10 cellular contexts compared by ENCODE assay signal in genomic region chr18:58091099-58091611, GRCh38. TPM values are rescaled to one million over a fixed set of nuclear protein-coding genes. Genes with fewer than 3 reads are reported as not detected.
DNase-seq lines count a peak whose midpoint lies in the region; ATAC-seq and TF ChIP-seq lines count a peak whose summit lies in the region.
"Had no signal": no experiment of that assay in that cellular context is flagged by ENCODE, and none has a peak within 500 bp of the region (broad histone marks: within the 10 kb centered on the region; RNA-seq: fewer than 3 reads in every experiment).

No MANE protein-coding gene starts in this region.

- H3K9me2 ChIP-seq in GM23248 (ENCODE audit: insufficient read depth): no peaks in the 10 kb centered on the region

- in situ Hi-C loops in GM23248 (cut with MboI): no loop called here

- no peak for DNase-seq in activated naive CD8-positive, alpha-beta T cell treated with anti-CD3 and anti-CD28 coated beads, Interleukin-2, amount 50 U/mL, for 24 hours
- DNase-seq in activated naive CD8-positive, alpha-beta T cell treated with anti-CD3 and anti-CD28 coated beads for 36 hours: no peak
- DNase-seq in RKO (ENCODE audit: low spot score): peak; percentile 21
- DNase-seq in type B pancreatic cell (ENCODE audit: extremely low spot score, unreplicated experiment): no peak
- DNase-seq in NCI-H748 treated with DMSO at 0.1 percent for 48 hours (lab: John Stamatoyannopoulos, UW): no peak
- DNase-seq in GM23248: no peak
- no peak for DNase-seq in foreskin melanocyte
- DNase-seq: stimulated activated CD4-positive, alpha-beta T cell treated with anti-CD3 and anti-CD28 coated beads, Interleukin-15, amount 100 ng/mL, for 24 hours; T-helper 17 cell had no signal

- no peaks in the 10 kb centered on the region for H3F3A ChIP-seq in GM23248 (ENCODE audit: insufficient read depth)

- no peak overlapping the region for H3K27ac Mint-ChIP-seq in activated naive CD8-positive, alpha-beta T cell treated with anti-CD3 and anti-CD28 coated beads, Interleukin-2, amount 50 U/mL, for 24 hours
- H3K27ac Mint-ChIP-seq in activated naive CD8-positive, alpha-beta T cell treated with anti-CD3 and anti-CD28 coated beads for 36 hours: no peak overlapping the region
- peak overlapping the region; percentile 1 for H3K27ac Mint-ChIP-seq in type B pancreatic cell
- H3K27ac Mint-ChIP-seq: T-helper 17 cell had no signal

- H3K9me3 ChIP-seq in GM23248 (ENCODE audit: low read depth): no peaks in the 10 kb centered on the region

- H3K9me3 Mint-ChIP-seq in activated naive CD8-positive, alpha-beta T cell treated with anti-CD3 and anti-CD28 coated beads, Interleukin-2, amount 50 U/mL, for 24 hours: peaks cover 4% of the 10 kb centered on the region
- peaks cover 1% of the 10 kb centered on the region for H3K9me3 Mint-ChIP-seq in activated naive CD8-positive, alpha-beta T cell treated with anti-CD3 and anti-CD28 coated beads for 36 hours
- H3K9me3 Mint-ChIP-seq in type B pancreatic cell: peaks cover 19% of the 10 kb centered on the region

- no peaks in the 10 kb centered on the region for H3K36me3 ChIP-seq in GM23248 (ENCODE audit: low read depth)

- H4K20me1 ChIP-seq in GM23248 (ENCODE audit: insufficient read depth): no peaks in the 10 kb centered on the region

- WGBS in GM23248 (ENCODE audit: low coverage in 1 of 2, low lambda C conversion rate in 2 of 2, missing lambda C conversion rate in 2 of 2), 2 experiments: 98% methylated on average over 2 of the region's 2 CpGs

- TF ChIP-seq CTCF in type B pancreatic cell (conservative IDR thresholded peaks at IDR 0.05): no peak

- H3K27me3 ChIP-seq in GM23248 (replicated peaks; ENCODE audit: insufficient read depth): peaks cover 1% of the 10 kb centered on the region

- no peaks in the 10 kb centered on the region for H3K36me3 Mint-ChIP-seq in activated naive CD8-positive, alpha-beta T cell treated with anti-CD3 and anti-CD28 coated beads, Interleukin-2, amount 50 U/mL, for 24 hours (ENCODE audit: low read depth)
- no peaks in the 10 kb centered on the region for H3K36me3 Mint-ChIP-seq in activated naive CD8-positive, alpha-beta T cell treated with anti-CD3 and anti-CD28 coated beads for 36 hours
- peaks cover 19% of the 10 kb centered on the region for H3K36me3 Mint-ChIP-seq in type B pancreatic cell

- peak; percentile 46 for ATAC-seq in activated naive CD8-positive, alpha-beta T cell treated with anti-CD3 and anti-CD28 coated beads, Interleukin-2, amount 50 U/mL, for 24 hours
- ATAC-seq in HG02981 (IDR thresholded peaks at IDR 0.05; ENCODE audit: unreplicated experiment): peak; percentile 92
- ATAC-seq: T-helper 17 cell had no signal

- H3K4me1 Mint-ChIP-seq in activated naive CD8-positive, alpha-beta T cell treated with anti-CD3 and anti-CD28 coated beads, Interleukin-2, amount 50 U/mL, for 24 hours: peaks cover 3% of the 10 kb centered on the region
- H3K4me1 Mint-ChIP-seq in activated naive CD8-positive, alpha-beta T cell treated with anti-CD3 and anti-CD28 coated beads for 36 hours: peaks cover 4% of the 10 kb centered on the region
- H3K4me1 Mint-ChIP-seq in type B pancreatic cell (ENCODE audit: unreplicated experiment): peaks cover 26% of the 10 kb centered on the region

- H3K79me2 ChIP-seq in GM23248 (ENCODE audit: insufficient read depth): no peaks in the 10 kb centered on the region

- no peak overlapping the region for H3K9ac ChIP-seq in GM23248

- no peak overlapping the region for H3K4me3 Mint-ChIP-seq in activated naive CD8-positive, alpha-beta T cell treated with anti-CD3 and anti-CD28 coated beads, Interleukin-2, amount 50 U/mL, for 24 hours
- H3K4me3 Mint-ChIP-seq in activated naive CD8-positive, alpha-beta T cell treated with anti-CD3 and anti-CD28 coated beads for 36 hours: no peak overlapping the region
- H3K4me3 Mint-ChIP-seq in type B pancreatic cell: peak overlapping the region; percentile 23
- H3K4me3 Mint-ChIP-seq: T-helper 17 cell had no signal

- H3K4me2 ChIP-seq in GM23248 (ENCODE audit: unreplicated experiment): no peak overlapping the region

- no peak overlapping the region for H3K27ac ChIP-seq in GM23248

- H3K4me3 ChIP-seq in GM23248: no peak overlapping the region

- no peaks in the 10 kb centered on the region for H3K27me3 Mint-ChIP-seq in activated naive CD8-positive, alpha-beta T cell treated with anti-CD3 and anti-CD28 coated beads, Interleukin-2, amount 50 U/mL, for 24 hours
- H3K27me3 Mint-ChIP-seq in activated naive CD8-positive, alpha-beta T cell treated with anti-CD3 and anti-CD28 coated beads for 36 hours: peaks cover 3% of the 10 kb centered on the region
- no peaks in the 10 kb centered on the region for H3K27me3 Mint-ChIP-seq in type B pancreatic cell

- no peaks in the 10 kb centered on the region for H3K4me1 ChIP-seq in GM23248 (ENCODE audit: insufficient read depth)

- no peak overlapping the region for H2AFZ ChIP-seq in GM23248

RNA-seq across cellular contexts. Expression of gene NEDD4L, which starts 47.1 kb away (rescaled TPM):
- 10 to 100 TPM; 10.5 to 14.4 TPM for total RNA-seq in activated naive CD8-positive, alpha-beta T cell treated with anti-CD3 and anti-CD28 coated beads for 36 hours
- 84.7 and 93.5 TPM in 2 replicates for total RNA-seq in type B pancreatic cell (ENCODE audit: low replicate concordance)
- total RNA-seq in GM23248 (2014; rRNA removed; shearing (Covaris generic)): 6.1 and 7.1 TPM in 2 replicates
- polyA plus RNA-seq in GM23248 (2016; fragmentation: Nextera tagmentation; extraction: Ambion mirVana): 3.2 and 3.7 TPM in 2 replicates
